Comparison of ENCODE assay signal across 16 cellular contexts in the genomic region with DNA sequence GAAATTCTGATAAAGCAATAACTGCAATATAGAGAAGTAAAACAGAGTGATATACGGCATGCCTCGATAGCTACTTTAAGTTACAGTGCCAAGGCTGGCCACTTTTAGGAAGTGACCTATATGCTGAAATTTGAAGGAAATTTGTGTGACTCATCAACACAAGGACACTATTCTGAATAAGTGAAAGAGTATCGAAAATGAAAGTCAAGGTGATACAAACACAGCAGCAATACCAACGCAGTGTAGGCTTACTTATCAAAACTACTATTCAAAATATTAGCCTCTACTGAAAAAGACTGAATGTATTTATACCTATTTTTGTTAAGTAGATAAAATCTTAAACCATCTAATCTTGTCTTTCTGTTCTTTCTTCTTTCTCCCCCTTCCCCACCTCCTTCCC.
"Had no signal": no experiment of that assay in that cellular context is flagged by ENCODE, and none has a peak within 500 bp of the region (broad histone marks: within the 10 kb centered on the region; RNA-seq: fewer than 3 reads in every experiment).

No MANE protein-coding gene starts in this region.

- H3K4me3 Mint-ChIP-seq: naive thymus-derived CD8-positive, alpha-beta T cell; stimulated activated memory B cell treated with anti-CD40 and anti-IgM and Interleukin-4, amounts not matched to agents 10 μg/mL and 1 μg/mL and 100 μg/mL, for 72 hours; stimulated activated naive CD8-positive, alpha-beta T cell treated with anti-CD3 and anti-CD28 coated beads, Interleukin-15, Interleukin-2, amounts not matched to agents 100 ng/mL and 50 ng/mL, for 24 hours had no signal

- H3K9me3 Mint-ChIP-seq: stimulated activated naive CD8-positive, alpha-beta T cell treated with anti-CD3 and anti-CD28 coated beads, Interleukin-15, Interleukin-2, amounts not matched to agents 100 ng/mL and 50 ng/mL, for 24 hours had no signal

- H3K4me1 Mint-ChIP-seq: stimulated activated memory B cell treated with anti-CD40 and anti-IgM and Interleukin-4, amounts not matched to agents 10 μg/mL and 1 μg/mL and 100 μg/mL, for 72 hours had no signal

- ATAC-seq: naive thymus-derived CD8-positive, alpha-beta T cell; psoas muscle; sciatic nerve; stimulated activated memory B cell treated with anti-CD40 and anti-IgM and Interleukin-4, amounts not matched to agents 10 μg/mL and 1 μg/mL and 100 μg/mL, for 72 hours had no signal

- H3K27ac Mint-ChIP-seq: naive thymus-derived CD8-positive, alpha-beta T cell; stimulated activated memory B cell treated with anti-CD40 and anti-IgM and Interleukin-4, amounts not matched to agents 10 μg/mL and 1 μg/mL and 100 μg/mL, for 72 hours; stimulated activated naive CD8-positive, alpha-beta T cell treated with anti-CD3 and anti-CD28 coated beads, Interleukin-15, Interleukin-2, amounts not matched to agents 100 ng/mL and 50 ng/mL, for 24 hours had no signal

- H3K27me3 Mint-ChIP-seq: stimulated activated memory B cell treated with anti-CD40 and anti-IgM and Interleukin-4, amounts not matched to agents 10 μg/mL and 1 μg/mL and 100 μg/mL, for 72 hours; stimulated activated naive CD8-positive, alpha-beta T cell treated with anti-CD3 and anti-CD28 coated beads, Interleukin-15, Interleukin-2, amounts not matched to agents 100 ng/mL and 50 ng/mL, for 24 hours had no signal

- DNase-seq: effector CD8-positive, alpha-beta T cell; foreskin melanocyte; head of caudate nucleus; mesendoderm; naive thymus-derived CD8-positive, alpha-beta T cell; psoas muscle; retina; spleen; stimulated activated CD4-positive, alpha-beta T cell treated with anti-CD3 and anti-CD28 coated beads, Interleukin-15, amount 100 ng/mL, for 24 hours; stimulated activated CD4-positive, alpha-beta T cell treated with anti-CD3 and anti-CD28 coated beads, Interleukin-1b, Interleukin-23, amount 100 ng/mL, for 48 hours; stimulated activated CD4-positive, alpha-beta T cell treated with anti-CD3 and anti-CD28 coated beads, Interleukin-4, amount 100 ng/mL, for 24 hours; tibial artery; upper lobe of left lung had no signal

- H3K36me3 Mint-ChIP-seq: naive thymus-derived CD8-positive, alpha-beta T cell; stimulated activated memory B cell treated with anti-CD40 and anti-IgM and Interleukin-4, amounts not matched to agents 10 μg/mL and 1 μg/mL and 100 μg/mL, for 72 hours had no signal
